Comparison of ENCODE assay signal across 9 cellular contexts in genomic region chr17:79988163-79988971, GRCh38. TPM values are rescaled to one million over a fixed set of nuclear protein-coding genes. Genes with fewer than 3 reads are reported as not detected.
DNase-seq lines count a peak whose midpoint lies in the region; ATAC-seq lines count a peak whose summit lies in the region.
"Had no signal": no experiment of that assay in that cellular context is flagged by ENCODE, and none has a peak within 500 bp of the region (broad histone marks: within the 10 kb centered on the region; RNA-seq: fewer than 3 reads in every experiment).

No MANE protein-coding gene starts in this region.

- WGBS in aorta, 2 donors: 69 to 71% methylated on average over 27 to 28 of the region's 28 CpGs

- no peaks in the 10 kb centered on the region for H3K4me1 ChIP-seq in aorta (ENCODE audit: control insufficient read depth in 1 of 2, insufficient read depth in 2 of 2, low read length in 2 of 2)

- no peaks in the 10 kb centered on the region for H3K36me3 ChIP-seq in aorta (ENCODE audit: control insufficient read depth in 1 of 2, insufficient read depth in 2 of 2, low read length in 1 of 2)
- H3K36me3 ChIP-seq: neutrophil had no signal

- no peak overlapping the region for H3K4me3 ChIP-seq in aorta (ENCODE audit: low read length in 2 of 2)

- no peak overlapping the region for H3K27ac ChIP-seq in aorta (ENCODE audit: low read depth in 1 of 2, low read length in 2 of 2)
- H3K27ac ChIP-seq: neutrophil had no signal

- DNase-seq in left cardiac atrium (peak; percentile 77), left ventricle myocardium superior (no peak), T1000 (lab: John Stamatoyannopoulos, UW) (peak; percentile 49), left lobe of liver (ENCODE audit: low spot score) (peak; percentile 88), aorta (peak; percentile 65 to 79), NCI-H1048 (lab: John Stamatoyannopoulos, UW) (no peak)
- DNase-seq in activated T-cell treated with anti-CD3 and anti-CD28 coated beads, Interleukin-2, amount 50 U/mL, for 4 hours: no peak

- no peaks in the 10 kb centered on the region for H3K9me3 ChIP-seq in aorta (ENCODE audit: control insufficient read depth, low read length)
- H3K9me3 ChIP-seq: neutrophil had no signal

- H3K4me3 Mint-ChIP-seq in activated T-cell treated with anti-CD3 and anti-CD28 coated beads, Interleukin-2, amount 50 U/mL, for 4 hours: no peak overlapping the region

- no peaks in the 10 kb centered on the region for H3K36me3 Mint-ChIP-seq in activated T-cell treated with anti-CD3 and anti-CD28 coated beads, Interleukin-2, amount 50 U/mL, for 4 hours (ENCODE audit: insufficient read depth)

- no peaks in the 10 kb centered on the region for H3K27me3 Mint-ChIP-seq in activated T-cell treated with anti-CD3 and anti-CD28 coated beads, Interleukin-2, amount 50 U/mL, for 4 hours (ENCODE audit: low read depth)

- H3K9me3 Mint-ChIP-seq in activated T-cell treated with anti-CD3 and anti-CD28 coated beads, Interleukin-2, amount 50 U/mL, for 4 hours: no peaks in the 10 kb centered on the region

- ATAC-seq in left cardiac atrium (peak in 1 of 2 donors; percentile 41), left ventricle myocardium superior (no peak), left lobe of liver (peak; percentile 52), aorta (ENCODE audit: low FRiP score) (peak; percentile 28), GM21390 (IDR thresholded peaks at IDR 0.05; ENCODE audit: unreplicated experiment) (no peak)
- no peak for ATAC-seq in activated T-cell treated with anti-CD3 and anti-CD28 coated beads, Interleukin-2, amount 50 U/mL, for 4 hours

- peaks cover 19% of the 10 kb centered on the region for H3K4me1 Mint-ChIP-seq in activated T-cell treated with anti-CD3 and anti-CD28 coated beads, Interleukin-2, amount 50 U/mL, for 4 hours (ENCODE audit: low read depth)

- intact Hi-C loops in left cardiac atrium (cut with DNase I) (loop anchor here in 1 of 2 donors (10.0 kb wide), 1 partner anchor 244 kb away; no protein-coding TSS in a partner anchor), left ventricle myocardium superior (cut with micrococcal nuclease) (no loop called here), aorta (cut with DNase I) (no loop called here)

- no peaks in the 10 kb centered on the region for H3K27me3 ChIP-seq in aorta (ENCODE audit: control insufficient read depth in 1 of 2, insufficient read depth in 2 of 2, low read length in 1 of 2)

RNA-seq across cellular contexts. Expression of gene TBC1D16, which starts 47.3 kb away (rescaled TPM):
- total RNA-seq in left cardiac atrium (10 to 100 TPM; 29.9 to 30.9 TPM), left ventricle myocardium superior (13.1 TPM), left lobe of liver (16.4 TPM), aorta (10 to 100 TPM; 42.5 to 43.6 TPM)
- 10 to 100 TPM in 1 of 2 donors, 1 to 10 TPM in 1; 6.4 to 12.8 TPM for polyA plus RNA-seq in aorta
- 1 to 10 TPM; 2.2 to 3.3 (median 2.6) TPM for total RNA-seq in activated T-cell treated with anti-CD3 and anti-CD28 coated beads, Interleukin-2, amount 50 U/mL, for 4 hours

RNA-seq across cellular contexts. Expression of gene CCDC40, which starts 48.1 kb away (rescaled TPM):
- total RNA-seq in left cardiac atrium (1 to 10 TPM; 5.9 to 9.8 TPM), left ventricle myocardium superior (5.8 TPM), left lobe of liver (6.8 TPM), aorta (10 to 100 TPM in 1 of 2 donors, 1 to 10 TPM in 1; 3.3 to 11.3 TPM)
- 1 to 10 TPM; 2.6 to 6.8 TPM for polyA plus RNA-seq in aorta
- under 1 TPM; 0.25 to 0.98 (median 0.29) TPM for total RNA-seq in activated T-cell treated with anti-CD3 and anti-CD28 coated beads, Interleukin-2, amount 50 U/mL, for 4 hours

Comparison
In these comparisons a context has a peak if more than half of its experiments do, and no peak if none do; other contexts are left out.
1. DNase-seq: peak in left cardiac atrium (single experiment), T1000 (single experiment), left lobe of liver (single experiment) and aorta (2 of 2); none in left ventricle myocardium superior (single experiment), activated T-cell treated with anti-CD3 and anti-CD28 coated beads, Interleukin-2, amount 50 U/mL, for 4 hours (single experiment) and NCI-H1048 (single experiment).
2. ATAC-seq: peak in left lobe of liver (single experiment) and aorta (single experiment); none in left ventricle myocardium superior (single experiment), GM21390 (single experiment) and activated T-cell treated with anti-CD3 and anti-CD28 coated beads, Interleukin-2, amount 50 U/mL, for 4 hours (0 of 2).